In genomic region chr14:73833024-73833423, GRCh38 we compare ENCODE assay signal across 13 cellular contexts. TPM values are rescaled to one million over a fixed set of nuclear protein-coding genes. Genes with fewer than 3 reads are reported as not detected.
DNase-seq lines count a peak whose midpoint lies in the region; ATAC-seq, FAIRE-seq and TF ChIP-seq lines count a peak whose summit lies in the region.
"Had no signal": no experiment of that assay in that cellular context is flagged by ENCODE, and none has a peak within 500 bp of the region (broad histone marks: within the 10 kb centered on the region; RNA-seq: fewer than 3 reads in every experiment).

No MANE protein-coding gene starts in this region.

- no peak overlapping the region for H2AFZ ChIP-seq in astrocyte (ENCODE audit: low read depth, low read length)
- no peak overlapping the region for H2AFZ ChIP-seq in hepatocyte

- H3K4me1 Mint-ChIP-seq in astrocyte (ENCODE audit: low read depth, unreplicated experiment), result peaks cover 6% of the 10 kb centered on the region

- no peaks in the 10 kb centered on the region for H3K27me3 Mint-ChIP-seq in astrocyte (ENCODE audit: low read depth, unreplicated experiment)
- H3K27me3 Mint-ChIP-seq: activated B cell treated with CpG ODN at 0.5 μM for 24 hours; CD4-positive, CD25-positive, alpha-beta regulatory T cell had no signal

- no peaks in the 10 kb centered on the region for H3K36me3 Mint-ChIP-seq in astrocyte (ENCODE audit: low read depth, unreplicated experiment)
- H3K36me3 Mint-ChIP-seq: CD4-positive, CD25-positive, alpha-beta regulatory T cell had no signal

- H3K27ac Mint-ChIP-seq in astrocyte (ENCODE audit: unreplicated experiment), result no peak overlapping the region
- H3K27ac Mint-ChIP-seq: activated B cell treated with CpG ODN at 0.5 μM for 24 hours had no signal

- H3K27me3 ChIP-seq in astrocyte (ENCODE audit: insufficient read depth, low read length) (no peaks in the 10 kb centered on the region), hepatocyte (no peaks in the 10 kb centered on the region), subcutaneous abdominal adipose tissue (ENCODE audit: control insufficient read depth in 5 of 5, insufficient read depth in 4 of 5, low read length in 5 of 5) (no peaks in the 10 kb centered on the region)

- H3K79me2 ChIP-seq in astrocyte (ENCODE audit: insufficient read depth, low read length), result no peaks in the 10 kb centered on the region
- H3K79me2 ChIP-seq in hepatocyte, result no peaks in the 10 kb centered on the region

- H3K36me3 ChIP-seq in HEK293 (ENCODE audit: control insufficient read depth in 2 of 2, insufficient read depth in 1 of 2, low read length in 2 of 2) (no peaks in the 10 kb centered on the region), astrocyte (ENCODE audit: insufficient read depth, low read length) (no peaks in the 10 kb centered on the region), hepatocyte (replicated peaks; ENCODE audit: insufficient read depth, low read depth) (no peaks in the 10 kb centered on the region), subcutaneous abdominal adipose tissue (ENCODE audit: control insufficient read depth in 5 of 5, insufficient read depth in 5 of 5, low read length in 5 of 5) (no peaks in the 10 kb centered on the region)

- POLR2A ChIA-PET in HEK293 (lab: Yijun Ruan, JAX), result no interaction called here

- no peaks in the 10 kb centered on the region for H3K9me3 Mint-ChIP-seq in astrocyte (ENCODE audit: unreplicated experiment)
- H3K9me3 Mint-ChIP-seq: activated B cell treated with CpG ODN at 0.5 μM for 24 hours; CD4-positive, CD25-positive, alpha-beta regulatory T cell had no signal

- DNase-seq in astrocyte (ENCODE audit: low read depth), result peak; percentile 94
- DNase-seq in hepatocyte (ENCODE audit: low spot score), result no peak
- no peak for DNase-seq in NCI-H2227 treated with DMSO at 0.1 percent for 48 hours (lab: John Stamatoyannopoulos, UW)
- DNase-seq: activated B cell treated with CpG ODN at 0.5 μM for 24 hours; activated naive CD4-positive, alpha-beta T cell; CD4-positive, CD25-positive, alpha-beta regulatory T cell; NCI-H2029 treated with DMSO at 0.1 percent for 48 hours; NCI-H524; T-helper 1 cell had no signal

- CTCF ChIA-PET in HEK293 (lab: Yijun Ruan, JAX), result interaction anchor here (0.7 kb wide), 1 partner anchor 700 kb away, joined by 3 read pairs; no protein-coding TSS in a partner anchor

- H3K4me3 ChIP-seq in HEK293 (ENCODE audit: low read depth, low read length) (no peak overlapping the region), astrocyte (ENCODE audit: insufficient read depth, low read depth, low read length) (no peak overlapping the region), hepatocyte (no peak overlapping the region), subcutaneous abdominal adipose tissue (ENCODE audit: low read depth in 1 of 5, low read length in 5 of 5) (no peak overlapping the region)

- H3K9me3 ChIP-seq in HEK293 (ENCODE audit: control insufficient read depth, insufficient read depth, low read depth, low read length), result no peaks in the 10 kb centered on the region
- no peaks in the 10 kb centered on the region for H3K9me3 ChIP-seq in astrocyte (ENCODE audit: insufficient read depth, low read depth, low read length)
- no peaks in the 10 kb centered on the region for H3K9me3 ChIP-seq in hepatocyte (ENCODE audit: low read depth)
- no peaks in the 10 kb centered on the region for H3K9me3 ChIP-seq in subcutaneous abdominal adipose tissue (ENCODE audit: control insufficient read depth in 5 of 5, low read length in 5 of 5)

- H3K4me3 Mint-ChIP-seq in astrocyte (ENCODE audit: unreplicated experiment), result no peak overlapping the region
- H3K4me3 Mint-ChIP-seq: activated B cell treated with CpG ODN at 0.5 μM for 24 hours; CD4-positive, CD25-positive, alpha-beta regulatory T cell had no signal

- no peak overlapping the region for H3K27ac ChIP-seq in HEK293 (ENCODE audit: extremely low read depth, low read depth, low read length)
- peak overlapping the region; percentile 35 for H3K27ac ChIP-seq in astrocyte (ENCODE audit: low read depth, low read length)
- H3K27ac ChIP-seq in hepatocyte, result peak overlapping the region; percentile 83
- peak overlapping the region; percentile 54 for H3K27ac ChIP-seq in subcutaneous abdominal adipose tissue (ENCODE audit: low read depth, low read length)

- TF ChIP-seq CTCF in HEK293 (tag by site-specific recombination; IDR thresholded peaks at IDR 0.05) (no peak), astrocyte (IDR thresholded peaks at IDR 0.05; ENCODE audit: insufficient read depth, low read depth, low read length) (no peak), hepatocyte (IDR thresholded peaks at IDR 0.05; ENCODE audit: poor library complexity) (no peak)

- H3K9ac ChIP-seq in astrocyte (ENCODE audit: low read length), result peak overlapping the region; percentile 34
- peak overlapping the region in 1 of 5 donors; percentile 38 for H3K9ac ChIP-seq in subcutaneous abdominal adipose tissue (ENCODE audit: low read length in 5 of 5)

- 97% methylated on average over 1 of the region's 1 CpG for WGBS in hepatocyte (ENCODE audit: low lambda C conversion rate, missing lambda C conversion rate)

- H3K4me1 ChIP-seq in HEK293 (ENCODE audit: control insufficient read depth, insufficient read depth, low read length) (peaks cover 8% of the 10 kb centered on the region), astrocyte (ENCODE audit: insufficient read depth, low read length) (peaks cover 30% of the 10 kb centered on the region), hepatocyte (ENCODE audit: insufficient read depth) (peaks cover 24% of the 10 kb centered on the region), subcutaneous abdominal adipose tissue (ENCODE audit: control insufficient read depth in 5 of 5, insufficient read depth in 5 of 5, low read length in 5 of 5) (peaks cover 0 to 41% (median 25%) of the 10 kb centered on the region in 5 donors)

- no peaks in the 10 kb centered on the region for H4K20me1 ChIP-seq in astrocyte (ENCODE audit: insufficient read depth, low read length)
- no peaks in the 10 kb centered on the region for H4K20me1 ChIP-seq in hepatocyte (ENCODE audit: insufficient read depth, poor library complexity, severe bottlenecking)

- no peak for ATAC-seq in HG02981 (IDR thresholded peaks at IDR 0.05; ENCODE audit: unreplicated experiment)
- no peak for ATAC-seq in activated CD4-positive, CD25-positive, alpha-beta regulatory T cell treated with anti-CD3 and anti-CD28 coated beads, Interleukin-2, amount 50 U/mL, for 24 hours

- H3K9me2 ChIP-seq in hepatocyte (replicated peaks; ENCODE audit: insufficient read depth), result no peaks in the 10 kb centered on the region

- peak overlapping the region; percentile 59 for H3K4me2 ChIP-seq in astrocyte (ENCODE audit: low read length)
- peak overlapping the region; percentile 32 for H3K4me2 ChIP-seq in hepatocyte

- FAIRE-seq in astrocyte (lab: Jason Lieb, UNC), result no peak

TF ChIP-seq in HEK293, 187 proteins besides CTCF, POLR2A, EP300 and RAD21:
- TF ChIP-seq ZNF621 (tag by site-specific recombination; IDR thresholded peaks at IDR 0.05) (no peak), ZBTB21 (tag by site-specific recombination; IDR thresholded peaks at IDR 0.05) (no peak), ZNF366 (tag by site-specific recombination; conservative IDR thresholded peaks at IDR 0.05) (peak; percentile 32; the same call in 1 of the 2 replicates), BCL11B (tag by site-specific recombination; IDR thresholded peaks at IDR 0.05; ENCODE audit: low read depth) (no peak), TCF7L2 (IDR thresholded peaks at IDR 0.05; ENCODE audit: borderline replicate concordance, low read depth, low read length) (no peak), ZNF792 (tag by site-specific recombination; IDR thresholded peaks at IDR 0.05) (no peak), PRDM1 (tag by site-specific recombination; IDR thresholded peaks at IDR 0.05) (peak; percentile 76), ZBTB7A (tag by site-specific recombination; IDR thresholded peaks at IDR 0.05; ENCODE audit: low read depth) (no peak), ZNF514 (tag by site-specific recombination; IDR thresholded peaks at IDR 0.05) (no peak), IKZF3 (tag by site-specific recombination; IDR thresholded peaks at IDR 0.05) (no peak)
- TF ChIP-seq, protein P1, sequence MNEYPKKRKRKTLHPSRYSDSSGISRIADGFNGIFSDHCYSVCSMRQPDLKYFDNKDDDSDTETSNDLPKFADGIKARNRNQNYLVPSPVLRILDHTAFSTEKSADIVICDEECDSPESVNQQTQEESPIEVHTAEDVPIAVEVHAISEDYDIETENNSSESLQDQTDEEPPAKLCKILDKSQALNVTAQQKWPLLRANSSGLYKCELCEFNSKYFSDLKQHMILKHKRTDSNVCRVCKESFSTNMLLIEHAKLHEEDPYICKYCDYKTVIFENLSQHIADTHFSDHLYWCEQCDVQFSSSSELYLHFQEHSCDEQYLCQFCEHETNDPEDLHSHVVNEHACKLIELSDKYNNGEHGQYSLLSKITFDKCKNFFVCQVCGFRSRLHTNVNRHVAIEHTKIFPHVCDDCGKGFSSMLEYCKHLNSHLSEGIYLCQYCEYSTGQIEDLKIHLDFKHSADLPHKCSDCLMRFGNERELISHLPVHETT (tag by site-specific recombination; IDR thresholded peaks at IDR 0.05), result no peak
- TF ChIP-seq, protein P2, sequence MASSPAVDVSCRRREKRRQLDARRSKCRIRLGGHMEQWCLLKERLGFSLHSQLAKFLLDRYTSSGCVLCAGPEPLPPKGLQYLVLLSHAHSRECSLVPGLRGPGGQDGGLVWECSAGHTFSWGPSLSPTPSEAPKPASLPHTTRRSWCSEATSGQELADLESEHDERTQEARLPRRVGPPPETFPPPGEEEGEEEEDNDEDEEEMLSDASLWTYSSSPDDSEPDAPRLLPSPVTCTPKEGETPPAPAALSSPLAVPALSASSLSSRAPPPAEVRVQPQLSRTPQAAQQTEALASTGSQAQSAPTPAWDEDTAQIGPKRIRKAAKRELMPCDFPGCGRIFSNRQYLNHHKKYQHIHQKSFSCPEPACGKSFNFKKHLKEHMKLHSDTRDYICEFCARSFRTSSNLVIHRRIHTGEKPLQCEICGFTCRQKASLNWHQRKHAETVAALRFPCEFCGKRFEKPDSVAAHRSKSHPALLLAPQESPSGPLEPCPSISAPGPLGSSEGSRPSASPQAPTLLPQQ (tag by site-specific recombination; IDR thresholded peaks at IDR 0.05), result no peak

RNA-seq across cellular contexts. Expression of gene PTGR2, which starts 18.6 kb away (rescaled TPM):
- 5.8 and 7.0 TPM in 2 replicates for total RNA-seq in astrocyte
- 8.3 and 11.7 TPM in 2 replicates for total RNA-seq in hepatocyte
- polyA plus RNA-seq in hepatocyte, result 7.1 and 7.4 TPM in 2 replicates

RNA-seq across cellular contexts. Expression of gene ZNF410, which starts 53.6 kb away (rescaled TPM):
- 38.7 and 42.9 TPM in 2 replicates for total RNA-seq in astrocyte
- total RNA-seq in hepatocyte, result 61.7 and 70.4 TPM in 2 replicates
- polyA plus RNA-seq in hepatocyte, result 32.9 and 42.1 TPM in 2 replicates
